Comparison of ENCODE assay signal across 30 cellular contexts in the genomic region with DNA sequence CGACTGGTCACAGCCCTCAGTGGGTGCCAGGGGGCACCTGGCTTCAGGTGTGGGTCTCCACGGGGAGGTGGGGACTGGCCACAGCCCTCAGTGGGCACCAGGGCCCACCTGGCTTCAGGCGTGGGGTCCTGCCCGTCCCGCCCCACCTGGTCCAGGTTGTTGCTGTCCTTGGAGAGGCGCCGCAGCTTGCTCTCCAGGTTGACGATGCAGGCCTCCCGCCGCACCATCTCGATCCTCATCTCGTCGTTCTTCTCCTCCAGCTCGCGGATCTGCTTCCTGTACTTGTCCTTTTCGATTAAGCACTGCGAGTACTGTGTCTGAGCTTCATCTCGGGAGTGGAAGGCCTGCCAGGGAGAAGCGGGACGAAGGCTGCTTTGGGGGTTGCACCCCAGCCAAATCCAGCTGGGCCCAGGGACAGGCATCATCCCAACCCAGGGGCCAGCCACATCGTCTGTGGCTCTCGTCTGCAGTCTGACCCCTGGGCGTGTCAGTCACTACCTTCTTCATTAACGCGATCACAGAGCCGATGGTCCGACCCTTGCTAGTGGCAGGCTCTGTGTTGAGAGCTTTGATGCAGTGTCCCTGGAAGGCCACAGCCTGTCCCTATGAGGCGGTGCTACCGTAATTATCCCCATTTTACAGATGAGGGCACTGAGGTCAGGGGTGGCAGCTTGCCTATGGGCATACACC.
DNase-seq lines count a peak whose midpoint lies in the region; ATAC-seq, FAIRE-seq and TF ChIP-seq lines count a peak whose summit lies in the region.
"Had no signal": no experiment of that assay in that cellular context is flagged by ENCODE, and none has a peak within 500 bp of the region (broad histone marks: within the 10 kb centered on the region; RNA-seq: fewer than 3 reads in every experiment).

No MANE protein-coding gene starts in this region.

- POLR2A ChIA-PET in K562 (lab: Yijun Ruan, JAX): interaction anchor here (1.3 kb wide), 1 partner anchor 20 kb away, joined by 6 read pairs; no protein-coding TSS in a partner anchor

- H3K4me3 ChIP-seq in K562 (no peak overlapping the region), upper lobe of left lung (no peak overlapping the region), esophagus squamous epithelium (no peak overlapping the region), prostate gland (no peak overlapping the region)
- H3K4me3 ChIP-seq: ovary, vagina had no signal

- no peaks in the 10 kb centered on the region for H3K79me2 ChIP-seq in K562 (ENCODE audit: control insufficient read depth, insufficient read depth, low read length)

- peak overlapping the region; percentile 20 for H3K27ac Mint-ChIP-seq in memory B cell
- H3K27ac Mint-ChIP-seq: stimulated activated memory B cell treated with anti-CD40 and anti-IgM and Interleukin-4, amounts not matched to agents 10 μg/mL and 1 μg/mL and 100 μg/mL, for 72 hours had no signal

- H3K4me1 ChIP-seq in K562 (replicated peaks in 1 of 2; ENCODE audit: control insufficient read depth in 2 of 2, insufficient read depth in 2 of 2, low read length in 2 of 2) (peaks cover 0 to 7% of the 10 kb centered on the region in 2 experiments; a peak in 2 of 5 replicates), upper lobe of left lung (no peaks in the 10 kb centered on the region), esophagus squamous epithelium (no peaks in the 10 kb centered on the region), prostate gland (replicated peaks) (no peaks in the 10 kb centered on the region)
- H3K4me1 ChIP-seq: BE2C, vagina had no signal

- no peak for FAIRE-seq in K562 (lab: Jason Lieb, UNC)
- FAIRE-seq: astrocyte, H1 had no signal

- TF ChIP-seq EP300 in K562 (IDR thresholded peaks at IDR 0.05; ENCODE audit: low read length): no peak
- TF ChIP-seq EP300 in upper lobe of left lung (IDR thresholded peaks at IDR 0.05): no peak

- intact Hi-C loops in K562 (cut with micrococcal nuclease): no loop called here
- intact Hi-C loops in esophagus squamous epithelium (cut with DNase I): no loop called here
- intact Hi-C loops in prostate gland (cut with DNase I): no loop called here

- H3K36me3 Mint-ChIP-seq in memory B cell: peaks cover 45% of the 10 kb centered on the region

- TF ChIP-seq CTCF in K562 (IDR thresholded peaks at IDR 0.05 in 2 of 3, conservative IDR thresholded peaks at IDR 0.05 in 1 of 3; ENCODE audit: insufficient read depth in 2 of 3, low read depth in 1 of 3, low read length in 3 of 3) (no peak), upper lobe of left lung (IDR thresholded peaks at IDR 0.05) (no peak), esophagus squamous epithelium (IDR thresholded peaks at IDR 0.05) (no peak), prostate gland (IDR thresholded peaks at IDR 0.05) (no peak)

- H3K4me3 Mint-ChIP-seq in memory B cell: no peak overlapping the region
- H3K4me3 Mint-ChIP-seq: immature natural killer cell; natural killer cell treated with Interleukin-12 subunit alpha and Interleukin-12 subunit beta and Interleukin-15 and Interleukin-18, amount 100 ng/mL, for 72 hours; stimulated activated memory B cell treated with anti-CD40 and anti-IgM and Interleukin-4, amounts not matched to agents 10 μg/mL and 1 μg/mL and 100 μg/mL, for 72 hours had no signal

- peaks cover 5% of the 10 kb centered on the region for H3K4me1 Mint-ChIP-seq in memory B cell

- CTCF ChIA-PET in K562 (lab: Yijun Ruan, JAX; ENCODE audit: low intra/inter-chr PET ratio): no interaction called here

- TF ChIP-seq RAD21 in K562 (CRISPR knock-in tag; conservative IDR thresholded peaks at IDR 0.05 in 1 of 2, IDR thresholded peaks at IDR 0.05 in 1 of 2): no peak

- 0 out of 4 replicates have a peak overlapping the region, but pooled peaks of 1 of the 2 experiments have one; percentile 24 for H3K9ac ChIP-seq in K562 (ENCODE audit: insufficient read depth in 1 of 2, low read depth in 2 of 2, low read length in 2 of 2)

- H3K27ac ChIP-seq in K562 (ENCODE audit: extremely low read depth, low read depth, low read length) (no peak overlapping the region), upper lobe of left lung (no peak overlapping the region), esophagus squamous epithelium (no peak overlapping the region), prostate gland (no peak overlapping the region)
- H3K27ac ChIP-seq: ovary, vagina had no signal

- no peaks in the 10 kb centered on the region for H3K9me1 ChIP-seq in K562 (ENCODE audit: control insufficient read depth, insufficient read depth, low read length)

- H3K27me3 Mint-ChIP-seq in memory B cell: no peaks in the 10 kb centered on the region
- H3K27me3 Mint-ChIP-seq: natural killer cell treated with Interleukin-12 subunit alpha and Interleukin-12 subunit beta and Interleukin-15 and Interleukin-18, amount 100 ng/mL, for 72 hours; stimulated activated memory B cell treated with anti-CD40 and anti-IgM and Interleukin-4, amounts not matched to agents 10 μg/mL and 1 μg/mL and 100 μg/mL, for 72 hours had no signal

- H3K9me3 Mint-ChIP-seq in memory B cell: no peaks in the 10 kb centered on the region
- H3K9me3 Mint-ChIP-seq: activated naive CD4-positive, alpha-beta T cell treated with anti-CD3 and anti-CD28 coated beads, Interleukin-2, amount 50 U/mL, for 72 hours; immature natural killer cell; natural killer cell treated with Interleukin-12 subunit alpha and Interleukin-12 subunit beta and Interleukin-15 and Interleukin-18, amount 100 ng/mL, for 72 hours; stimulated activated memory B cell treated with anti-CD40 and anti-IgM and Interleukin-4, amounts not matched to agents 10 μg/mL and 1 μg/mL and 100 μg/mL, for 72 hours had no signal

- no peaks in the 10 kb centered on the region for H3K36me3 ChIP-seq in K562 (ENCODE audit: control insufficient read depth, insufficient read depth, low read length)
- H3K36me3 ChIP-seq in upper lobe of left lung: peaks cover 0 to 3% (median 0%) of the 10 kb centered on the region in 4 donors
- H3K36me3 ChIP-seq in esophagus squamous epithelium: no peaks in the 10 kb centered on the region
- no peaks in the 10 kb centered on the region for H3K36me3 ChIP-seq in prostate gland
- H3K36me3 ChIP-seq: BE2C, ovary, vagina had no signal

- in situ Hi-C loops in K562 (cut with MboI): no loop called here

- peak; percentile 56 for DNase-seq in activated effector memory CD4-positive, alpha-beta T cell treated with anti-CD3 and anti-CD28 coated beads, Interleukin-2, amount 50 U/mL, for 16 hours
- no peak for DNase-seq in activated effector memory CD4-positive, alpha-beta T cell treated with Interleukin-2 at 50 U/mL for 16 hours
- DNase-seq in K562 (ENCODE audit: extremely low read depth in 1 of 4, low spot score in 3 of 4) (no peak), memory B cell (ENCODE audit: low spot score in 2 of 2) (no peak), upper lobe of left lung (peak; percentile 18 to 72), esophagus squamous epithelium (lab: John Stamatoyannopoulos, UW) (no peak), prostate gland (ENCODE audit: low spot score) (no peak)
- DNase-seq: activated CD8-positive, alpha-beta memory T cell treated with anti-CD3 and anti-CD28 coated beads for 24 hours; BE2C; caudate nucleus; dermis blood vessel endothelial cell; DMS153; hypothalamus; immature natural killer cell; Karpas-422; NCI-H1417 treated with DMSO at 0.1 percent for 48 hours; NCI-H2081 treated with DMSO at 0.1 percent for 48 hours; NCI-H446 treated with DMSO at 0.1 percent for 48 hours; stimulated activated CD4-positive, alpha-beta T cell treated with anti-CD3 and anti-CD28 coated beads, Interleukin-12 subunit alpha, Interleukin-12 subunit beta, amount 100 ng/mL, for 4 hours; stimulated activated CD4-positive, alpha-beta T cell treated with anti-CD3 and anti-CD28 coated beads, Interleukin-4, amount 100 ng/mL, for 24 hours; T-helper 2 cell had no signal

- H3K27me3 ChIP-seq in K562 (ENCODE audit: control insufficient read depth in 2 of 2, insufficient read depth in 2 of 2, low read length in 2 of 2) (no peaks in the 10 kb centered on the region), upper lobe of left lung (no peaks in the 10 kb centered on the region), esophagus squamous epithelium (peaks cover 0 to 78% (median 0%) of the 10 kb centered on the region in 4 donors), prostate gland (replicated peaks; ENCODE audit: insufficient read depth) (no peaks in the 10 kb centered on the region)
- H3K27me3 ChIP-seq: ovary, vagina had no signal

- H2AFZ ChIP-seq in K562 (ENCODE audit: low read depth, low read length): no peak overlapping the region

- ATAC-seq in K562 (no peak), memory B cell (ENCODE audit: low read depth) (no peak), upper lobe of left lung (ENCODE audit: low FRiP score in 2 of 2) (no peak), GM21528 (IDR thresholded peaks at IDR 0.05; ENCODE audit: low FRiP score, unreplicated experiment) (no peak)
- ATAC-seq: activated naive CD4-positive, alpha-beta T cell treated with anti-CD3 and anti-CD28 coated beads, Interleukin-2, amount 50 U/mL, for 72 hours; natural killer cell treated with Interleukin-12 subunit alpha and Interleukin-12 subunit beta and Interleukin-15 and Interleukin-18, amount 100 ng/mL, for 72 hours; SK-N-SH treated with all-trans-retinoic acid at 6 μM for 48 hours; stimulated activated memory B cell treated with anti-CD40 and anti-IgM and Interleukin-4, amounts not matched to agents 10 μg/mL and 1 μg/mL and 100 μg/mL, for 72 hours had no signal

- H3K4me2 ChIP-seq in K562 (ENCODE audit: insufficient read depth, low read length): no peak overlapping the region

- BruUV-seq in K562 (replicated peaks; lab: Mats Ljungman, UMichigan): no TSS peak

- H4K20me1 ChIP-seq in K562 (replicated peaks; ENCODE audit: control insufficient read depth, insufficient read depth, low read length): no peaks in the 10 kb centered on the region

- WGBS in K562 (ENCODE audit: insufficient coverage, low coverage, missing lambda C conversion rate): 71% methylated on average over 16 of the region's 29 CpGs
- 84 to 90% methylated on average over 27 to 28 of the region's 29 CpGs for WGBS in upper lobe of left lung, 2 donors
- 86 to 100% methylated on average over 7 to 27 of the region's 29 CpGs for WGBS in esophagus squamous epithelium, 2 donors
- WGBS in prostate gland: 90% methylated on average over 29 of the region's 29 CpGs

- H3K9me3 ChIP-seq in K562 (replicated peaks; ENCODE audit: control insufficient read depth, insufficient read depth, low read depth, low read length): no peaks in the 10 kb centered on the region
- H3K9me3 ChIP-seq in upper lobe of left lung: no peaks in the 10 kb centered on the region
- no peaks in the 10 kb centered on the region for H3K9me3 ChIP-seq in esophagus squamous epithelium
- H3K9me3 ChIP-seq in prostate gland: no peaks in the 10 kb centered on the region
- H3K9me3 ChIP-seq: BE2C, ovary, vagina had no signal

- TF ChIP-seq POLR2A in K562 (conservative IDR thresholded peaks at IDR 0.05) (no peak), upper lobe of left lung (IDR thresholded peaks at IDR 0.05) (no peak), esophagus squamous epithelium (IDR thresholded peaks at IDR 0.05) (no peak), prostate gland (IDR thresholded peaks at IDR 0.05) (no peak)

TF ChIP-seq in K562, 482 proteins besides CTCF, POLR2A, EP300 and RAD21 (continues in another document):
- peak; percentile 26 for TF ChIP-seq RBM25 (IDR thresholded peaks at IDR 0.05; ENCODE audit: low read depth, low read length, severe bottlenecking)

Comparison
In these comparisons a context has a peak if more than half of its experiments do, and no peak if none do; other contexts are left out.
1. DNase-seq: peak in activated effector memory CD4-positive, alpha-beta T cell treated with anti-CD3 and anti-CD28 coated beads, Interleukin-2, amount 50 U/mL, for 16 hours (single experiment) and upper lobe of left lung (2 of 2); none in activated effector memory CD4-positive, alpha-beta T cell treated with Interleukin-2 at 50 U/mL for 16 hours (single experiment), K562 (0 of 4), memory B cell (0 of 2), esophagus squamous epithelium (single experiment) and prostate gland (single experiment).